ENCODE assay signal across 8 cellular contexts in genomic region chr12:52506858-52507715, GRCh38. TPM values are rescaled to one million over a fixed set of nuclear protein-coding genes. Genes with fewer than 3 reads are reported as not detected.
DNase-seq lines count a peak whose midpoint lies in the region; ATAC-seq and TF ChIP-seq lines count a peak whose summit lies in the region.
"Had no signal": no experiment of that assay in that cellular context is flagged by ENCODE, and none has a peak within 500 bp of the region (broad histone marks: within the 10 kb centered on the region; RNA-seq: fewer than 3 reads in every experiment).

No MANE protein-coding gene starts in this region.

- WGBS in tibial nerve, 2 donors = 28 to 41% methylated on average over 4 of the region's 4 CpGs

- peaks cover 0 to 13% (median 0%) of the 10 kb centered on the region in 4 donors for H3K9me3 ChIP-seq in tibial nerve

- TF ChIP-seq EP300 in tibial nerve (IDR thresholded peaks at IDR 0.05) = no peak

- TF ChIP-seq CTCF in GM10266 (IDR thresholded peaks at IDR 0.05; ENCODE audit: control insufficient read depth, insufficient read depth, low read depth, missing control alignments) (peak; percentile 25), NB4 (IDR thresholded peaks at IDR 0.05; ENCODE audit: low read depth, low read length) (peak; percentile 63), astrocyte of the spinal cord (IDR thresholded peaks at IDR 0.05; ENCODE audit: low read depth, low read length) (peak; percentile 72), tibial nerve (IDR thresholded peaks at IDR 0.05) (peak; percentile 16 to 57 (median 42))

- no peaks in the 10 kb centered on the region for H3K27me3 ChIP-seq in tibial nerve

- H3K4me3 ChIP-seq in NB4 (ENCODE audit: low read depth, low read length) (no peak overlapping the region), astrocyte of the spinal cord (ENCODE audit: low read depth, low read length) (no peak overlapping the region), tibial nerve (no peak overlapping the region)

- peak; percentile 35 for DNase-seq in GM10266 (ENCODE audit: extremely low spot score)
- DNase-seq in NB4 (ENCODE audit: low read depth) = peak; percentile 55
- peak; percentile 79 for DNase-seq in astrocyte of the spinal cord (ENCODE audit: low read depth, low spot score)
- peak; percentile 84 for DNase-seq in iris pigment epithelial cell (ENCODE audit: low read depth)
- no peak for DNase-seq in tibial nerve (ENCODE audit: low spot score in 2 of 2)
- DNase-seq in activated CD4-positive, CD25-positive, alpha-beta regulatory T cell treated with anti-CD3 and anti-CD28 coated beads, Interleukin-2, amount 50 U/mL, for 72 hours = no peak

- in situ Hi-C loops in astrocyte of the spinal cord (cut with HindIII; ENCODE audit: low sequenced_read_pairs) = no loop called here

- H3K4me1 ChIP-seq in tibial nerve = peaks cover 0 to 3% (median 0%) of the 10 kb centered on the region in 4 donors

- no peak for ATAC-seq in GM18505 (IDR thresholded peaks at IDR 0.05; ENCODE audit: unreplicated experiment)

- no peaks in the 10 kb centered on the region for H3K36me3 ChIP-seq in tibial nerve

- TF ChIP-seq POLR2A in NB4 (IDR thresholded peaks at IDR 0.05; ENCODE audit: extremely low read depth, insufficient read length) = no peak
- TF ChIP-seq POLR2A in tibial nerve (IDR thresholded peaks at IDR 0.05) = no peak
- no peak for TF ChIP-seq POLR2A in GM18505 (IDR thresholded peaks at IDR 0.05; ENCODE audit: borderline replicate concordance, extremely low read depth, insufficient read depth, insufficient read length)

- no peak overlapping the region for H3K27ac ChIP-seq in tibial nerve

RNA-seq across cellular contexts. Expression of gene KRT5, which starts 13.1 kb away (rescaled TPM):
- 1 to 10 TPM in 1 of 4 donors, under 1 TPM in 1, not detected in 2; 0.22 to 2.7 TPM for total RNA-seq in tibial nerve

RNA-seq across cellular contexts. Expression of gene KRT6A, which starts 14.0 kb away (rescaled TPM):
- total RNA-seq in tibial nerve = under 1 TPM in 1 of 4 donors, not detected in 3; 0.30 TPM

RNA-seq across cellular contexts. Expression of gene KRT6C, which starts 33.5 kb away (rescaled TPM):
- total RNA-seq in tibial nerve = not detected
- total RNA-seq: pulmonary artery endothelial cell had no signal

RNA-seq across cellular contexts. Expression of gene KRT71, which starts 45.9 kb away (rescaled TPM):
- total RNA-seq in tibial nerve = not detected
- total RNA-seq: pulmonary artery endothelial cell had no signal

RNA-seq across cellular contexts. Expression of gene KRT6B, which starts 55.1 kb away (rescaled TPM):
- not detected for total RNA-seq in tibial nerve

Comparison
In these comparisons a context has a peak if more than half of its experiments do, and no peak if none do; other contexts are left out.
1. DNase-seq: peak in GM10266 (single experiment), NB4 (single experiment), astrocyte of the spinal cord (single experiment) and iris pigment epithelial cell (single experiment); none in tibial nerve (0 of 2) and activated CD4-positive, CD25-positive, alpha-beta regulatory T cell treated with anti-CD3 and anti-CD28 coated beads, Interleukin-2, amount 50 U/mL, for 72 hours (single experiment).
2. Peak in every context shown above with its lines, with median percentiles within 50 percentile points of each other: CTCF ChIP-seq.